ENCODE assay signal across 16 cellular contexts in genomic region chr2:51222106-51222505, GRCh38.
DNase-seq lines count a peak whose midpoint lies in the region; ATAC-seq and TF ChIP-seq lines count a peak whose summit lies in the region.
"Had no signal": no experiment of that assay in that cellular context is flagged by ENCODE, and none has a peak within 500 bp of the region (broad histone marks: within the 10 kb centered on the region; RNA-seq: fewer than 3 reads in every experiment).

No MANE protein-coding gene starts in this region.

- no peak overlapping the region for H4K12ac ChIP-seq in trophoblast cell (ENCODE audit: low read depth, low read length)

- no peaks in the 10 kb centered on the region for H3K79me1 ChIP-seq in trophoblast cell (ENCODE audit: low read length)

- H3K36me3 ChIP-seq in trophoblast cell (ENCODE audit: control insufficient read depth in 1 of 2, insufficient read depth in 2 of 2, low read length in 2 of 2) (no peaks in the 10 kb centered on the region), testis (ENCODE audit: low read depth, missing control alignments) (no peaks in the 10 kb centered on the region)
- H3K36me3 ChIP-seq: BLaER1 treated with 17β-estradiol and CSF1 and Interleukin-3, amounts not matched to agents 10 nM and 100 nM had no signal

- H3K27ac ChIP-seq in trophoblast cell (ENCODE audit: low read depth, low read length) (no peak overlapping the region), testis (no peak overlapping the region)
- H3K27ac ChIP-seq: 22Rv1; A549; BLaER1 treated with 17β-estradiol and CSF1 and Interleukin-3, amounts not matched to agents 10 nM and 100 nM; C4-2B had no signal

- H3K4me1 ChIP-seq in trophoblast cell (ENCODE audit: control insufficient read depth in 1 of 2, insufficient read depth in 2 of 2, low read length in 2 of 2) (no peaks in the 10 kb centered on the region), testis (peaks cover 5% of the 10 kb centered on the region)
- H3K4me1 ChIP-seq: A549, Caco-2 had no signal

- no peak overlapping the region for H3K18ac ChIP-seq in trophoblast cell (ENCODE audit: low read length)

- H2AFZ ChIP-seq in trophoblast cell (ENCODE audit: insufficient read depth, low read length, poor library complexity): no peak overlapping the region

- no peak overlapping the region for H2AK5ac ChIP-seq in trophoblast cell (ENCODE audit: low read length)

- H3K27me3 ChIP-seq in trophoblast cell (ENCODE audit: insufficient read depth, low read length): no peaks in the 10 kb centered on the region
- no peaks in the 10 kb centered on the region for H3K27me3 ChIP-seq in testis
- H3K27me3 ChIP-seq: BLaER1 treated with 17β-estradiol and CSF1 and Interleukin-3, amounts not matched to agents 10 nM and 100 nM had no signal

- H3K14ac ChIP-seq in trophoblast cell (ENCODE audit: low read length): no peak overlapping the region

- TF ChIP-seq POLR2A in testis (IDR thresholded peaks at IDR 0.05): no peak

- H3K9me3 ChIP-seq in trophoblast cell (ENCODE audit: insufficient read depth, low read depth, low read length) (no peaks in the 10 kb centered on the region), testis (no peaks in the 10 kb centered on the region)
- H3K9me3 ChIP-seq: BLaER1 treated with 17β-estradiol and CSF1 and Interleukin-3, amounts not matched to agents 10 nM and 100 nM; Caco-2 had no signal

- H3K9ac ChIP-seq in trophoblast cell (ENCODE audit: low read length): no peak overlapping the region
- H3K9ac ChIP-seq: BLaER1 treated with 17β-estradiol and CSF1 and Interleukin-3, amounts not matched to agents 10 nM and 100 nM had no signal

- DNase-seq in islet precursor cell (peak; percentile 80), trophoblast cell (peak; percentile 10 to 41), testis (peak; percentile 66), UCSD-AML1 (lab: John Stamatoyannopoulos, UW; ENCODE audit: unreplicated experiment) (no peak)
- DNase-seq: AML-193; Caco-2; Calu3; CD4-positive, alpha-beta T cell; CD8-positive, alpha-beta T cell; DMS79 treated with DMSO at 0.1 percent for 48 hours; GF-D8 had no signal

- H3K4me3 ChIP-seq in trophoblast cell (ENCODE audit: low read depth, low read length) (no peak overlapping the region), testis (no peak overlapping the region)
- H3K4me3 ChIP-seq: A549; BLaER1 treated with 17β-estradiol and CSF1 and Interleukin-3, amounts not matched to agents 10 nM and 100 nM had no signal

- H4K8ac ChIP-seq in trophoblast cell (ENCODE audit: low read depth, low read length): no peak overlapping the region

- H2BK12ac ChIP-seq in trophoblast cell (ENCODE audit: low read length): no peak overlapping the region

- no peak for ATAC-seq in GM21360 (IDR thresholded peaks at IDR 0.05; ENCODE audit: unreplicated experiment)
- ATAC-seq: A549; CD8-positive, alpha-beta T cell had no signal

- WGBS in trophoblast cell (ENCODE audit: extremely low coverage, insufficient coverage, insufficient read length): no CpG with 5 or more reads among the region's 4 CpGs
- WGBS in testis, 2 donors: 54 to 80% methylated on average over 4 of the region's 4 CpGs

- no peak overlapping the region for H2BK120ac ChIP-seq in trophoblast cell (ENCODE audit: insufficient read depth, low read length, poor library complexity)

- TF ChIP-seq CTCF in testis (IDR thresholded peaks at IDR 0.05): no peak

- H3K23ac ChIP-seq in trophoblast cell (ENCODE audit: low read length): no peak overlapping the region

- H3K4me2 ChIP-seq in trophoblast cell (ENCODE audit: low read length): no peak overlapping the region
- H3K4me2 ChIP-seq: A549; BLaER1 treated with 17β-estradiol and CSF1 and Interleukin-3, amounts not matched to agents 10 nM and 100 nM had no signal

- H3K4ac ChIP-seq in trophoblast cell (ENCODE audit: low read depth, low read length): no peak overlapping the region

- no peaks in the 10 kb centered on the region for H3K79me2 ChIP-seq in trophoblast cell (ENCODE audit: control insufficient read depth, insufficient read depth, low read length, poor library complexity)

- intact Hi-C loops in testis (cut with DNase I; ENCODE audit: low total_unique reads): no loop called here

- H4K91ac ChIP-seq in trophoblast cell (ENCODE audit: low read depth, low read length): no peak overlapping the region

- H2BK5ac ChIP-seq in trophoblast cell (ENCODE audit: low read depth, low read length, poor library complexity): no peak overlapping the region
